11 cellular contexts compared by ENCODE assay signal in the genomic region with DNA sequence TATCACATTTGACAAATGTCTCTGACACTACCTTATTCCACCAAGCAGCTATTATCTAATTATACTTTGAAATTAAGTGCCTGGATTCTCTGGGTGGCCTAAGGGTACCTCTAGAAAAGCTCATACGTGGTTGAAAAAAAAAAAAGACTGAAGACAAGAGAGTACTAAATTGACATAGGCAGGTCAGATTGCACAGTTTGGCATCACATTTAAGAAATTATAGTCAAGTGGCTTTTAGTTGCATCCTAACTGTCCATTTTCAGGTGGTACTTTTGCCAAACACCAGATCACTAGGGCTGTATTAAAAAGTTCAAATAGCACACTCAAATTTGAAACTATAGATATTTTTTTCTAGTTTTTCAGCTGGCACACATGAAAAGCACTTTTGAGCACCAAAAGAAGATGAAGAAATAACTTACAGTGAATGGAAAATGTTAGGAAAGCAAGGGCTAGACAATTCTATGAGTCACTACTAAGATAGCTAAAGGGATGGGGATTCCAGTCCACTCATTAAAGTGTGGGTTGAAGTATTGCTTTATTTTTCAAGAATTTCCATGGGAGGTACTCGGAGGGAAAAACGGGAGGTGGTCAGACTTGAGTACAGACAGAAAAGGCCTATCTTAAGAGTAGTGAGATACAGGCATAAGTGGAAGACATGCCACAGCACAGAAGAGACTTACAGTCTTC.
DNase-seq lines count a peak whose midpoint lies in the region; ATAC-seq, FAIRE-seq and TF ChIP-seq lines count a peak whose summit lies in the region.
"Had no signal": no experiment of that assay in that cellular context is flagged by ENCODE, and none has a peak within 500 bp of the region (broad histone marks: within the 10 kb centered on the region; RNA-seq: fewer than 3 reads in every experiment).

No MANE protein-coding gene starts in this region.

- peaks cover 0 to 5% (median 0%) of the 10 kb centered on the region in 4 donors for H3K9me3 ChIP-seq in tibial nerve

- H3K4me3 ChIP-seq in fibroblast of the aortic adventitia (ENCODE audit: low read depth, low read length) (no peak overlapping the region), retinal pigment epithelial cell (ENCODE audit: low read length) (no peak overlapping the region), tibial nerve (no peak overlapping the region)
- H3K4me3 ChIP-seq: K562 had no signal

- H3K27me3 ChIP-seq in tibial nerve = no peaks in the 10 kb centered on the region

- peak in 1 of 2 donors; percentile 64 for TF ChIP-seq EP300 in tibial nerve (IDR thresholded peaks at IDR 0.05)

- no peaks in the 10 kb centered on the region for H3K36me3 ChIP-seq in tibial nerve

- peak; percentile 93 for DNase-seq in EL
- DNase-seq in RCC 7860 (ENCODE audit: low spot score) = peak; percentile 89
- peak; percentile 97 for DNase-seq in fibroblast of the aortic adventitia (ENCODE audit: low read depth)
- peak; percentile 67 for DNase-seq in retinal pigment epithelial cell (ENCODE audit: low read depth)
- no peak for DNase-seq in inferior parietal cortex (ENCODE audit: extremely low spot score)
- no peak for DNase-seq in tibial nerve (ENCODE audit: low spot score in 2 of 2)
- DNase-seq in OCI-M2 (lab: John Stamatoyannopoulos, UW; ENCODE audit: unreplicated experiment) = no peak
- DNase-seq: T1000 had no signal

- peaks cover 0 to 31% (median 9%) of the 10 kb centered on the region in 4 donors for H3K4me1 ChIP-seq in tibial nerve

- 37 to 42% methylated on average over 3 of the region's 3 CpGs for WGBS in tibial nerve, 2 donors

- peak overlapping the region in 2 of 4 donors; percentile 52 to 53 for H3K27ac ChIP-seq in tibial nerve

- no peak for TF ChIP-seq CTCF in fibroblast of the aortic adventitia (IDR thresholded peaks at IDR 0.05; ENCODE audit: insufficient read depth, low read length)
- TF ChIP-seq CTCF in retinal pigment epithelial cell (conservative IDR thresholded peaks at IDR 0.05; ENCODE audit: low read depth, low read length) = no peak
- TF ChIP-seq CTCF in tibial nerve (IDR thresholded peaks at IDR 0.05) = no peak

- ATAC-seq in HG02840 (IDR thresholded peaks at IDR 0.05; ENCODE audit: low FRiP score, unreplicated experiment) = no peak
- ATAC-seq: K562 had no signal

- no peak for TF ChIP-seq POLR2A in tibial nerve (IDR thresholded peaks at IDR 0.05)

- peak; percentile 92 for FAIRE-seq in RCC 7860 (lab: Jason Lieb, UNC)
- FAIRE-seq: GM12892, K562 had no signal

Comparison
In these comparisons a context has a peak if more than half of its experiments do, and no peak if none do; other contexts are left out.
1. DNase-seq: peak in EL (single experiment), RCC 7860 (single experiment), fibroblast of the aortic adventitia (single experiment) and retinal pigment epithelial cell (single experiment); none in inferior parietal cortex (single experiment), tibial nerve (0 of 2) and OCI-M2 (single experiment).